Comparison of ENCODE assay signal across 22 cellular contexts in the genomic region with DNA sequence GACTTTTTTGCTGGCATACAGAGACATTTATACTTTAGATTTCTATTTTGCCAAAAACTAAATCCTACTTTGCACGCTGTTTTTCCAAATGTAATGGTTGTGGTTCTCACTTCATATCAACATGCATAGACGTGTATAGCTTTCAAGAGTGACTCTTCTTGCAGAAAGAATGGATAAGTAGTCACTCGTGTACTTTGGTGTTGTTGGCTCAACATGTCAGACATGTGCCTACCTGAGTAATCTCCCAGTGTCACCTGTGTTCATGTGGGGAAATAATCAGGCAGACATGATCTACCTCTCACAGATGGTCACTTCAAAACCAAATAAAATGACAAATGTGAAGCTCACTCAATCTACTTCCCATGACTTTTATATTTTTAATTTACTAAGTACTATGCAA.
A peak's percentile ranks its signal among the peaks of the same experiment; 100 is the strongest.
DNase-seq lines count a peak whose midpoint lies in the region; ATAC-seq and TF ChIP-seq lines count a peak whose summit lies in the region.
"Had no signal": no experiment of that assay in that cellular context is flagged by ENCODE, and none has a peak within 500 bp of the region (broad histone marks: within the 10 kb centered on the region; RNA-seq: fewer than 3 reads in every experiment).

No MANE protein-coding gene starts in this region.

- intact Hi-C loops in activated CD4-positive, alpha-beta T cell treated with anti-CD3 and anti-CD28 coated beads, Interleukin-2, amount 10 ng/mL, durations not matched to agents 24 days and 14 days (cut with micrococcal nuclease): no loop called here
- intact Hi-C loops in PC-9 (cut with micrococcal nuclease; ENCODE audit: unreplicated experiment): no loop called here

- H3K27me3 ChIP-seq in PC-9 (ENCODE audit: insufficient read depth, low read depth) (no peaks in the 10 kb centered on the region), trophoblast cell (ENCODE audit: insufficient read depth, low read length) (no peaks in the 10 kb centered on the region)

- H3K14ac ChIP-seq in trophoblast cell (ENCODE audit: low read length): no peak overlapping the region

- H2BK5ac ChIP-seq in trophoblast cell (ENCODE audit: low read depth, low read length, poor library complexity): no peak overlapping the region

- H3K9me3 Mint-ChIP-seq in activated CD4-positive, alpha-beta T cell treated with anti-CD3 and anti-CD28 coated beads, Interleukin-2, amount 10 ng/mL, durations not matched to agents 24 days and 14 days: no peaks in the 10 kb centered on the region
- H3K9me3 Mint-ChIP-seq: CD8-positive, alpha-beta memory T cell; HFFc6 had no signal

- H2BK12ac ChIP-seq in trophoblast cell (ENCODE audit: low read length): no peak overlapping the region

- no peak overlapping the region for H4K12ac ChIP-seq in trophoblast cell (ENCODE audit: low read depth, low read length)

- H3K18ac ChIP-seq in trophoblast cell (ENCODE audit: low read length): no peak overlapping the region

- ATAC-seq in esophagus mucosa (peak; percentile 52), HG03097 (IDR thresholded peaks at IDR 0.05; ENCODE audit: low FRiP score, unreplicated experiment) (no peak)
- ATAC-seq: GM12878, HCT116 had no signal

- no peaks in the 10 kb centered on the region for H3K9me2 ChIP-seq in PC-9 (ENCODE audit: insufficient read depth)

- no peak overlapping the region for H4K91ac ChIP-seq in trophoblast cell (ENCODE audit: low read depth, low read length)

- H3K36me3 ChIP-seq in PC-9 (ENCODE audit: low read depth) (no peaks in the 10 kb centered on the region), trophoblast cell (ENCODE audit: control insufficient read depth in 1 of 2, insufficient read depth in 2 of 2, low read length in 2 of 2) (no peaks in the 10 kb centered on the region)
- H3K36me3 ChIP-seq: BE2C had no signal

- in situ Hi-C loops in KBM-7 (cut with MboI; ENCODE audit: low pct_unique_long_range_greater_than_20kb, low sequenced_read_pairs): loop anchor here (25.0 kb wide), 1 partner anchor 251 kb away; no protein-coding TSS in a partner anchor

- H3K4me1 ChIP-seq in PC-9 (replicated peaks; ENCODE audit: insufficient read depth): no peaks in the 10 kb centered on the region
- no peaks in the 10 kb centered on the region for H3K4me1 ChIP-seq in trophoblast cell (ENCODE audit: control insufficient read depth in 1 of 2, insufficient read depth in 2 of 2, low read length in 2 of 2)
- H3K4me1 ChIP-seq: BE2C had no signal

- H3K4me2 ChIP-seq in PC-9: no peak overlapping the region
- H3K4me2 ChIP-seq in trophoblast cell (ENCODE audit: low read length): no peak overlapping the region

- POLR2A ChIA-PET in PC-9 (lab: Charles Lee; ENCODE audit: unreplicated experiment): no interaction called here

- CTCF ChIA-PET in PC-9 (lab: Charles Lee): no interaction called here

- H3K79me2 ChIP-seq in PC-9 (ENCODE audit: low read depth) (no peaks in the 10 kb centered on the region), trophoblast cell (ENCODE audit: control insufficient read depth, insufficient read depth, low read length, poor library complexity) (no peaks in the 10 kb centered on the region)

- H2AFZ ChIP-seq in PC-9 (0 out of 2 replicates have a peak overlapping the region, but pooled peaks have one; percentile 14), trophoblast cell (ENCODE audit: insufficient read depth, low read length, poor library complexity) (no peak overlapping the region)

- peaks cover 12% of the 10 kb centered on the region for H3K4me1 Mint-ChIP-seq in activated CD4-positive, alpha-beta T cell treated with anti-CD3 and anti-CD28 coated beads, Interleukin-2, amount 10 ng/mL, durations not matched to agents 24 days and 14 days

- no peak overlapping the region for H3K4ac ChIP-seq in trophoblast cell (ENCODE audit: low read depth, low read length)

- H3K9me3 ChIP-seq in PC-9 (ENCODE audit: insufficient read depth, low read depth) (no peaks in the 10 kb centered on the region), trophoblast cell (ENCODE audit: insufficient read depth, low read depth, low read length) (no peaks in the 10 kb centered on the region)
- H3K9me3 ChIP-seq: BE2C had no signal

- H3F3A ChIP-seq in PC-9 (ENCODE audit: insufficient read depth, low read depth): no peaks in the 10 kb centered on the region

- no peak for TF ChIP-seq CTCF in PC-9 (conservative IDR thresholded peaks at IDR 0.05)

- WGBS in trophoblast cell (ENCODE audit: extremely low coverage, insufficient coverage, insufficient read length): no CpG with 5 or more reads among the region's 3 CpGs

- H3K27me3 Mint-ChIP-seq in activated CD4-positive, alpha-beta T cell treated with anti-CD3 and anti-CD28 coated beads, Interleukin-2, amount 10 ng/mL, durations not matched to agents 24 days and 14 days: peaks cover 16% of the 10 kb centered on the region

- H3K27ac ChIP-seq in PC-9: no peak overlapping the region
- H3K27ac ChIP-seq in trophoblast cell (ENCODE audit: low read depth, low read length): no peak overlapping the region

- H4K8ac ChIP-seq in trophoblast cell (ENCODE audit: low read depth, low read length): no peak overlapping the region

- no peaks in the 10 kb centered on the region for H3K36me3 Mint-ChIP-seq in activated CD4-positive, alpha-beta T cell treated with anti-CD3 and anti-CD28 coated beads, Interleukin-2, amount 10 ng/mL, durations not matched to agents 24 days and 14 days (ENCODE audit: low read depth)
- H3K36me3 Mint-ChIP-seq: CD4-positive, CD25-positive, alpha-beta regulatory T cell; CD8-positive, alpha-beta memory T cell had no signal

- no peaks in the 10 kb centered on the region for H4K20me1 ChIP-seq in PC-9 (ENCODE audit: insufficient read depth)

- H2AK5ac ChIP-seq in trophoblast cell (ENCODE audit: low read length): no peak overlapping the region

- BruUV-seq in PC-9 (replicated peaks; lab: Mats Ljungman, UMichigan): no TSS peak

- peak overlapping the region; percentile 91 for H3K23ac ChIP-seq in trophoblast cell (ENCODE audit: low read length)

- H3K27ac Mint-ChIP-seq in activated CD4-positive, alpha-beta T cell treated with anti-CD3 and anti-CD28 coated beads, Interleukin-2, amount 10 ng/mL, durations not matched to agents 24 days and 14 days: no peak overlapping the region
- H3K27ac Mint-ChIP-seq: CD4-positive, CD25-positive, alpha-beta regulatory T cell; CD8-positive, alpha-beta memory T cell; HFFc6 had no signal

- no peak overlapping the region for H2BK120ac ChIP-seq in trophoblast cell (ENCODE audit: insufficient read depth, low read length, poor library complexity)

- H3K79me1 ChIP-seq in trophoblast cell (ENCODE audit: low read length): no peaks in the 10 kb centered on the region

- no peak overlapping the region for H3K9ac ChIP-seq in trophoblast cell (ENCODE audit: low read length)

- no peak overlapping the region for H3K4me3 Mint-ChIP-seq in activated CD4-positive, alpha-beta T cell treated with anti-CD3 and anti-CD28 coated beads, Interleukin-2, amount 10 ng/mL, durations not matched to agents 24 days and 14 days
- H3K4me3 Mint-ChIP-seq: CD4-positive, CD25-positive, alpha-beta regulatory T cell; CD8-positive, alpha-beta memory T cell; HFFc6 had no signal

- DNase-seq in activated CD4-positive, alpha-beta T cell treated with anti-CD3 and anti-CD28 coated beads, Interleukin-2, amount 10 ng/mL, durations not matched to agents 24 days and 14 days: peak; percentile 48
- DNase-seq in activated CD4-positive, alpha-beta T cell treated with anti-CD3 and anti-CD28 coated beads for 4 hours: no peak
- DNase-seq in PC-9 (no peak), trophoblast cell (no peak), KBM-7 (no peak)
- DNase-seq: ACHN; BE2C; C1 segment of cervical spinal cord; CD4-positive, CD25-positive, alpha-beta regulatory T cell; CD8-positive, alpha-beta memory T cell; COR-L47; DMS 273 treated with DMSO at 0.1 percent for 48 hours; DMS53; DND-41; EL; GOT3; H7; HFFc6 had no signal

- H3K4me3 ChIP-seq in PC-9: no peak overlapping the region
- no peak overlapping the region for H3K4me3 ChIP-seq in trophoblast cell (ENCODE audit: low read depth, low read length)
- H3K4me3 ChIP-seq: GM12878 had no signal
